Comparison of ENCODE assay signal across 1 cellular context in the genomic region with DNA sequence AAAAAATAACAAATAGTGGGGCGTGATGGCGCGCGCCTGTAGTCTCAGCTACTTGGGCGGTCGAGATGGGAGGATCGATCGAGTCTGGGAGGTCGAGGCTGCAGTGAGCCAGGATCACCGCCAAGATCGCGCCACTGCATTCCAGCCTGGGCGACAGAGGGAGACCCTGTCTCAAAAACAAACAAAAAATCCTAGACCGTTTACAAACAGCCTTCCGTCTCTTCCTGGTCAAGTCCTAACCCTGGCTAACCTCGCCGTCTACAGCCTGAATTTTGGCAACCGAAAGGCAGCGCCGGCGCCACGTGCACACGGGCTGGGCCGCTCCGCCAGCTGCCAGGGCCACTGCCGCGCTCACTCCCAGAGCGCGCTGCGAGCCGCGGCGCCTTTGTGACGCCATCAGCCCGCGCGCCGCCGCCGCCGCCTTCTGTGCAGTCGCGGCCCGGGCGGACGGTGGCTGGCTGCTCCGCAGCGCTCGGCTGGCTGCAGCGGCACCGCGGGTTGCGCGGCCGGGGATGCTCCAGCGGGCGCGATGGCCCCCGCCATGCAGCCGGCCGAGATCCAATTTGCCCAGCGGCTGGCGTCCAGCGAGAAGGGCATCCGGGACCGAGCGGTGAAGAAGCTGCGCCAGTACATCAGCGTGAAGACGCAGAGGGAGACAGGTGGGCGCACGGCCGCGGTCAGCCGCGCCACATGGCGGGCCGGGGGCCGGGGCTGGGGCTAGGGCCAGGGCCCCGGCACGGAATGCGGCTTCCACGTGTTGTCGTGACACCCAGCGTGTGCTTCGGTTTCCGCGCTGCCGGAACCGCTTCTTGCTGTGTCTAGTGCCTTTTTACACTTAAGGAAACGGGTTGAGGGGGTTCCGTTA.
A peak's percentile ranks its signal among the peaks of the same experiment; 100 is the strongest.
TF ChIP-seq lines count a peak whose summit lies in the region.

TSS of gene HSF2BP (minus strand) at position 353 of the 865 bp plus-strand sequence. CDS start 1,392 bp downstream, outside the sequence.
A gene with protein sequence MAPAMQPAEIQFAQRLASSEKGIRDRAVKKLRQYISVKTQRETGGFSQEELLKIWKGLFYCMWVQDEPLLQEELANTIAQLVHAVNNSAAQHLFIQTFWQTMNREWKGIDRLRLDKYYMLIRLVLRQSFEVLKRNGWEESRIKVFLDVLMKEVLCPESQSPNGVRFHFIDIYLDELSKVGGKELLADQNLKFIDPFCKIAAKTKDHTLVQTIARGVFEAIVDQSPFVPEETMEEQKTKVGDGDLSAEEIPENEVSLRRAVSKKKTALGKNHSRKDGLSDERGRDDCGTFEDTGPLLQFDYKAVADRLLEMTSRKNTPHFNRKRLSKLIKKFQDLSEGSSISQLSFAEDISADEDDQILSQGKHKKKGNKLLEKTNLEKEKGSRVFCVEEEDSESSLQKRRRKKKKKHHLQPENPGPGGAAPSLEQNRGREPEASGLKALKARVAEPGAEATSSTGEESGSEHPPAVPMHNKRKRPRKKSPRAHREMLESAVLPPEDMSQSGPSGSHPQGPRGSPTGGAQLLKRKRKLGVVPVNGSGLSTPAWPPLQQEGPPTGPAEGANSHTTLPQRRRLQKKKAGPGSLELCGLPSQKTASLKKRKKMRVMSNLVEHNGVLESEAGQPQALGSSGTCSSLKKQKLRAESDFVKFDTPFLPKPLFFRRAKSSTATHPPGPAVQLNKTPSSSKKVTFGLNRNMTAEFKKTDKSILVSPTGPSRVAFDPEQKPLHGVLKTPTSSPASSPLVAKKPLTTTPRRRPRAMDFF (plus strand): TSS at position 425 of the 865 bp plus-strand sequence. CDS start 105 bp downstream, at position 530.

TF ChIP-seq in A549, 52 proteins besides CTCF, POLR2A, EP300 and RAD21 (continued from another document):
- TF ChIP-seq BCL3 (IDR thresholded peaks at IDR 0.05), result 0 out of 3 replicates have a peak, but pooled peaks have one; percentile 21
- peak; percentile 98 for TF ChIP-seq HOXB13 (CRISPR knock-in tag; IDR thresholded peaks at IDR 0.05; ENCODE audit: low read depth)
- peak; percentile 80; the same call in 1 of the 2 replicates for TF ChIP-seq NPAS2 (CRISPR knock-in tag; IDR thresholded peaks at IDR 0.05; ENCODE audit: borderline replicate concordance)
- TF ChIP-seq POLR2AphosphoS2 (conservative IDR thresholded peaks at IDR 0.05; ENCODE audit: low read length), result no peak
- TF ChIP-seq CHD4 (IDR thresholded peaks at IDR 0.05; ENCODE audit: borderline replicate concordance), result no peak
- no peak for TF ChIP-seq CBX2 (IDR thresholded peaks at IDR 0.05; ENCODE audit: borderline replicate concordance, low read depth)
- TF ChIP-seq, protein P1, sequence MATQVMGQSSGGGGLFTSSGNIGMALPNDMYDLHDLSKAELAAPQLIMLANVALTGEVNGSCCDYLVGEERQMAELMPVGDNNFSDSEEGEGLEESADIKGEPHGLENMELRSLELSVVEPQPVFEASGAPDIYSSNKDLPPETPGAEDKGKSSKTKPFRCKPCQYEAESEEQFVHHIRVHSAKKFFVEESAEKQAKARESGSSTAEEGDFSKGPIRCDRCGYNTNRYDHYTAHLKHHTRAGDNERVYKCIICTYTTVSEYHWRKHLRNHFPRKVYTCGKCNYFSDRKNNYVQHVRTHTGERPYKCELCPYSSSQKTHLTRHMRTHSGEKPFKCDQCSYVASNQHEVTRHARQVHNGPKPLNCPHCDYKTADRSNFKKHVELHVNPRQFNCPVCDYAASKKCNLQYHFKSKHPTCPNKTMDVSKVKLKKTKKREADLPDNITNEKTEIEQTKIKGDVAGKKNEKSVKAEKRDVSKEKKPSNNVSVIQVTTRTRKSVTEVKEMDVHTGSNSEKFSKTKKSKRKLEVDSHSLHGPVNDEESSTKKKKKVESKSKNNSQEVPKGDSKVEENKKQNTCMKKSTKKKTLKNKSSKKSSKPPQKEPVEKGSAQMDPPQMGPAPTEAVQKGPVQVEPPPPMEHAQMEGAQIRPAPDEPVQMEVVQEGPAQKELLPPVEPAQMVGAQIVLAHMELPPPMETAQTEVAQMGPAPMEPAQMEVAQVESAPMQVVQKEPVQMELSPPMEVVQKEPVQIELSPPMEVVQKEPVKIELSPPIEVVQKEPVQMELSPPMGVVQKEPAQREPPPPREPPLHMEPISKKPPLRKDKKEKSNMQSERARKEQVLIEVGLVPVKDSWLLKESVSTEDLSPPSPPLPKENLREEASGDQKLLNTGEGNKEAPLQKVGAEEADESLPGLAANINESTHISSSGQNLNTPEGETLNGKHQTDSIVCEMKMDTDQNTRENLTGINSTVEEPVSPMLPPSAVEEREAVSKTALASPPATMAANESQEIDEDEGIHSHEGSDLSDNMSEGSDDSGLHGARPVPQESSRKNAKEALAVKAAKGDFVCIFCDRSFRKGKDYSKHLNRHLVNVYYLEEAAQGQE (IDR thresholded peaks at IDR 0.05), result no peak
- peak; percentile 61 for TF ChIP-seq MYC (IDR thresholded peaks at IDR 0.05; ENCODE audit: borderline replicate concordance, low read length)
- TF ChIP-seq EHF (CRISPR knock-in tag; IDR thresholded peaks at IDR 0.05), result peak; percentile 97
- TF ChIP-seq HOXB5 (CRISPR knock-in tag; IDR thresholded peaks at IDR 0.05), result peak; percentile 96
- peak; percentile 66 to 89; a peak in 4 of 5 replicates for TF ChIP-seq JUN (IDR thresholded peaks at IDR 0.05)
- TF ChIP-seq, protein P2, sequence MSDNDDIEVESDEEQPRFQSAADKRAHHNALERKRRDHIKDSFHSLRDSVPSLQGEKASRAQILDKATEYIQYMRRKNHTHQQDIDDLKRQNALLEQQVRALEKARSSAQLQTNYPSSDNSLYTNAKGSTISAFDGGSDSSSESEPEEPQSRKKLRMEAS (IDR thresholded peaks at IDR 0.05), result peak; percentile 99
- no peak for TF ChIP-seq FOSL2 (IDR thresholded peaks at IDR 0.05)
- TF ChIP-seq FOSL2 (CRISPR knock-in tag; IDR thresholded peaks at IDR 0.05), result 0 out of 2 replicates have a peak, but pooled peaks have one; percentile 19
